Comparison of ENCODE assay signal across 19 cellular contexts in genomic region chr4:107625503-107625902, GRCh38.
"Had no signal": no experiment of that assay in that cellular context is flagged by ENCODE, and none has a peak within 500 bp of the region (broad histone marks: within the 10 kb centered on the region; RNA-seq: fewer than 3 reads in every experiment).

No MANE protein-coding gene starts in this region.

- H3K27me3 ChIP-seq: colonic mucosa, neutrophil, right atrium auricular region, sigmoid colon had no signal

- H3K9me3 ChIP-seq: colonic mucosa, neutrophil had no signal

- ATAC-seq: left lobe of liver; naive thymus-derived CD8-positive, alpha-beta T cell had no signal

- H3K27ac ChIP-seq: colonic mucosa, neutrophil, right atrium auricular region, sigmoid colon, skin epidermis had no signal

- H3K36me3 ChIP-seq: colonic mucosa, right atrium auricular region had no signal

- H3K4me3 ChIP-seq: colonic mucosa, right atrium auricular region, sigmoid colon, skin epidermis had no signal

- DNase-seq: colonic mucosa; dermis blood vessel endothelial cell; erythroblast; foreskin melanocyte; head of caudate nucleus; hypothalamus; mammary epithelial cell; naive thymus-derived CD8-positive, alpha-beta T cell; sigmoid colon; stimulated activated CD4-positive, alpha-beta T cell treated with anti-CD3 and anti-CD28 coated beads, Interleukin-12 subunit alpha, Interleukin-12 subunit beta, amount 100 ng/mL, for 4 hours; stimulated activated naive CD4-positive, alpha-beta T cell treated with Interleukin-2 at 50 U/mL for 16 hours had no signal

- H3K4me3 Mint-ChIP-seq: naive thymus-derived CD8-positive, alpha-beta T cell; type B pancreatic cell had no signal

- H3K27me3 Mint-ChIP-seq: naive thymus-derived CD8-positive, alpha-beta T cell; type B pancreatic cell had no signal

- H3K4me1 ChIP-seq: colonic mucosa, right atrium auricular region had no signal

- FAIRE-seq: endothelial cell of umbilical vein, islet of Langerhans, urothelium cell line had no signal

- H3K27ac Mint-ChIP-seq: type B pancreatic cell had no signal
